In genomic region chr3:195096484-195097330, GRCh38 we compare ENCODE assay signal across 23 cellular contexts.
DNase-seq lines count a peak whose midpoint lies in the region; ATAC-seq, FAIRE-seq and TF ChIP-seq lines count a peak whose summit lies in the region.
"Had no signal": no experiment of that assay in that cellular context is flagged by ENCODE, and none has a peak within 500 bp of the region (broad histone marks: within the 10 kb centered on the region; RNA-seq: fewer than 3 reads in every experiment).

No MANE protein-coding gene starts in this region.

- DNase-seq in activated naive CD8-positive, alpha-beta T cell treated with anti-CD3 and anti-CD28 coated beads, Interleukin-2, amount 10 ng/mL, durations not matched to agents 7 days and 5 days: peak; percentile 4
- no peak for DNase-seq in activated naive CD8-positive, alpha-beta T cell treated with anti-CD3 and anti-CD28 coated beads, Interleukin-2, amount 50 U/mL, for 24 hours
- DNase-seq in GM12878 (ENCODE audit: low read depth, low spot score) (no peak), mesenteric fat pad (ENCODE audit: low spot score) (peak; percentile 53), BE2C (no peak), GDM1 (lab: John Stamatoyannopoulos, UW) (no peak)
- DNase-seq: 8988T; activated CD4-positive, CD25-positive, alpha-beta regulatory T cell treated with anti-CD3 and anti-CD28 coated beads, Interleukin-2, amount 50 U/mL, for 72 hours; activated naive CD4-positive, alpha-beta T cell treated with anti-CD3 and anti-CD28 coated beads for 36 hours; activated T-cell treated with anti-CD3 and anti-CD28 coated beads, Interleukin-2, amount 50 U/mL, for 72 hours; central memory CD4-positive, alpha-beta T cell; NCI-H1417 treated with DMSO at 0.1 percent for 48 hours; NCI-H2107; NCI-H524; nucleus accumbens; RPMI8226; stimulated activated CD4-positive, alpha-beta T cell treated with anti-CD3 and anti-CD28 coated beads, Interleukin-4, amount 100 ng/mL, for 4 hours; stimulated activated naive CD8-positive, alpha-beta T cell treated with anti-CD3 and anti-CD28 coated beads, Interleukin-15, amount 100 ng/mL, for 72 hours had no signal

- TF ChIP-seq CTCF in GM12878 (IDR thresholded peaks at IDR 0.05 in 2 of 3, conservative IDR thresholded peaks at IDR 0.05 in 1 of 3; ENCODE audit: control insufficient read depth in 2 of 3, extremely low read depth in 1 of 3, insufficient read depth in 1 of 3, low read depth in 3 of 3, low read length in 3 of 3) (no peak), BE2C (IDR thresholded peaks at IDR 0.05; ENCODE audit: low read depth, low read length) (no peak)

- WGBS in GM12878 (ENCODE audit: insufficient coverage, insufficient replicate concordance, low lambda C conversion rate, missing lambda C conversion rate): 85% methylated on average over 13 of the region's 13 CpGs

- no peak overlapping the region for H3K27ac Mint-ChIP-seq in activated naive CD8-positive, alpha-beta T cell treated with anti-CD3 and anti-CD28 coated beads, Interleukin-2, amount 10 ng/mL, durations not matched to agents 7 days and 5 days
- H3K27ac Mint-ChIP-seq in activated naive CD8-positive, alpha-beta T cell treated with anti-CD3 and anti-CD28 coated beads, Interleukin-2, amount 50 U/mL, for 24 hours: no peak overlapping the region
- H3K27ac Mint-ChIP-seq in stimulated activated memory B cell treated with anti-CD40 and anti-IgM and Interleukin-4, amounts not matched to agents 10 μg/mL and 1 μg/mL and 100 μg/mL, for 72 hours: peak overlapping the region; percentile 93
- H3K27ac Mint-ChIP-seq: activated naive CD4-positive, alpha-beta T cell treated with anti-CD3 and anti-CD28 coated beads for 36 hours; activated T-cell treated with anti-CD3 and anti-CD28 coated beads, Interleukin-2, amount 50 U/mL, for 72 hours had no signal

- H3K27me3 Mint-ChIP-seq in activated naive CD8-positive, alpha-beta T cell treated with anti-CD3 and anti-CD28 coated beads, Interleukin-2, amount 10 ng/mL, durations not matched to agents 7 days and 5 days: no peaks in the 10 kb centered on the region
- no peaks in the 10 kb centered on the region for H3K27me3 Mint-ChIP-seq in activated naive CD8-positive, alpha-beta T cell treated with anti-CD3 and anti-CD28 coated beads, Interleukin-2, amount 50 U/mL, for 24 hours
- H3K27me3 Mint-ChIP-seq in stimulated activated memory B cell treated with anti-CD40 and anti-IgM and Interleukin-4, amounts not matched to agents 10 μg/mL and 1 μg/mL and 100 μg/mL, for 72 hours: no peaks in the 10 kb centered on the region
- H3K27me3 Mint-ChIP-seq: stimulated activated naive CD8-positive, alpha-beta T cell treated with anti-CD3 and anti-CD28 coated beads, Interleukin-15, amount 100 ng/mL, for 72 hours had no signal

- TF ChIP-seq EP300 in GM12878 (IDR thresholded peaks at IDR 0.05; ENCODE audit: borderline replicate concordance in 1 of 2, control insufficient read depth in 1 of 2, low read depth in 2 of 2, low read length in 2 of 2): no peak

- RAD21 ChIA-PET in GM12878 (lab: Charles Lee; ENCODE audit: unreplicated experiment): interaction anchor here (0.5 kb wide), 1 partner anchor 439 kb away, joined by 4 read pairs; no protein-coding TSS in a partner anchor

- SMC1A ChIA-PET in GM12878 (lab: Charles Lee; ENCODE audit: uncharacterized antibody, unreplicated experiment): interaction anchor here (0.6 kb wide), 1 partner anchor 325 kb away, joined by 3 read pairs; no protein-coding TSS in a partner anchor

- no peak for TF ChIP-seq RAD21 in GM12878 (IDR thresholded peaks at IDR 0.05; ENCODE audit: insufficient read depth, low read depth, low read length)

- H3K36me3 ChIP-seq in GM12878 (ENCODE audit: control insufficient read depth in 2 of 2, insufficient read depth in 2 of 2, low read length in 1 of 2): no peaks in the 10 kb centered on the region
- no peaks in the 10 kb centered on the region for H3K36me3 ChIP-seq in BE2C
- H3K36me3 ChIP-seq: heart right ventricle, tibial nerve had no signal

- no peaks in the 10 kb centered on the region; the same call in 1 of the 2 replicates for H3K79me2 ChIP-seq in GM12878 (ENCODE audit: control insufficient read depth, insufficient read depth, low read length)

- H3K9me3 Mint-ChIP-seq in activated naive CD8-positive, alpha-beta T cell treated with anti-CD3 and anti-CD28 coated beads, Interleukin-2, amount 10 ng/mL, durations not matched to agents 7 days and 5 days: no peaks in the 10 kb centered on the region
- H3K9me3 Mint-ChIP-seq in activated naive CD8-positive, alpha-beta T cell treated with anti-CD3 and anti-CD28 coated beads, Interleukin-2, amount 50 U/mL, for 24 hours: no peaks in the 10 kb centered on the region
- H3K9me3 Mint-ChIP-seq in stimulated activated memory B cell treated with anti-CD40 and anti-IgM and Interleukin-4, amounts not matched to agents 10 μg/mL and 1 μg/mL and 100 μg/mL, for 72 hours: no peaks in the 10 kb centered on the region
- H3K9me3 Mint-ChIP-seq: activated naive CD4-positive, alpha-beta T cell treated with anti-CD3 and anti-CD28 coated beads for 36 hours; activated T-cell treated with anti-CD3 and anti-CD28 coated beads, Interleukin-2, amount 50 U/mL, for 72 hours; stimulated activated naive CD8-positive, alpha-beta T cell treated with anti-CD3 and anti-CD28 coated beads, Interleukin-15, amount 100 ng/mL, for 72 hours had no signal

- no peak overlapping the region for H3K4me2 ChIP-seq in GM12878 (ENCODE audit: control insufficient read depth, insufficient read depth)

- H3K36me3 Mint-ChIP-seq in activated naive CD8-positive, alpha-beta T cell treated with anti-CD3 and anti-CD28 coated beads, Interleukin-2, amount 10 ng/mL, durations not matched to agents 7 days and 5 days: no peaks in the 10 kb centered on the region
- H3K36me3 Mint-ChIP-seq in activated naive CD8-positive, alpha-beta T cell treated with anti-CD3 and anti-CD28 coated beads, Interleukin-2, amount 50 U/mL, for 24 hours (ENCODE audit: low read depth): peaks cover 2% of the 10 kb centered on the region
- no peaks in the 10 kb centered on the region for H3K36me3 Mint-ChIP-seq in stimulated activated memory B cell treated with anti-CD40 and anti-IgM and Interleukin-4, amounts not matched to agents 10 μg/mL and 1 μg/mL and 100 μg/mL, for 72 hours

- H3K4me3 ChIP-seq in GM12878 (no peak overlapping the region), BE2C (ENCODE audit: low read depth, low read length) (no peak overlapping the region)
- H3K4me3 ChIP-seq: dorsolateral prefrontal cortex, heart right ventricle, tibial nerve had no signal

- H3K9me3 ChIP-seq in GM12878 (replicated peaks; ENCODE audit: control insufficient read depth, insufficient read depth, low read length) (no peaks in the 10 kb centered on the region), BE2C (no peaks in the 10 kb centered on the region)
- H3K9me3 ChIP-seq: heart right ventricle, tibial nerve had no signal

- H3K27ac ChIP-seq in GM12878 (ENCODE audit: control insufficient read depth, insufficient read depth): no peak overlapping the region
- H3K27ac ChIP-seq: dorsolateral prefrontal cortex, tibial nerve had no signal

- CTCF ChIA-PET in GM12878 (lab: Yijun Ruan, JAX): interaction anchor here (1.0 to 1.6 kb wide), 3 partner anchors 10 to 414 kb away, joined by 3 to 4 read pairs (median 3); no protein-coding TSS in a partner anchor

- H3K9ac ChIP-seq in GM12878 (ENCODE audit: control insufficient read depth, insufficient read depth, low read length): no peak overlapping the region

- POLR2A ChIA-PET in activated naive CD8-positive, alpha-beta T cell treated with anti-CD3 and anti-CD28 coated beads, Interleukin-2, amount 10 ng/mL, durations not matched to agents 7 days and 5 days (lab: Charles Lee): no interaction called here
- POLR2A ChIA-PET in GM12878 (lab: Charles Lee): no interaction called here

- H3K27me3 ChIP-seq in GM12878 (replicated peaks in 1 of 2; ENCODE audit: control insufficient read depth in 2 of 2, insufficient read depth in 2 of 2, low read length in 1 of 2) (no peaks in the 10 kb centered on the region), BE2C (no peaks in the 10 kb centered on the region)
- H3K27me3 ChIP-seq: dorsolateral prefrontal cortex, heart right ventricle, tibial nerve had no signal

- no peaks in the 10 kb centered on the region for H4K20me1 ChIP-seq in GM12878 (ENCODE audit: control insufficient read depth, insufficient read depth)

- H3K4me1 Mint-ChIP-seq in activated naive CD8-positive, alpha-beta T cell treated with anti-CD3 and anti-CD28 coated beads, Interleukin-2, amount 10 ng/mL, durations not matched to agents 7 days and 5 days: peaks cover 21% of the 10 kb centered on the region
- H3K4me1 Mint-ChIP-seq in activated naive CD8-positive, alpha-beta T cell treated with anti-CD3 and anti-CD28 coated beads, Interleukin-2, amount 50 U/mL, for 24 hours: peaks cover 43% of the 10 kb centered on the region
- H3K4me1 Mint-ChIP-seq in stimulated activated memory B cell treated with anti-CD40 and anti-IgM and Interleukin-4, amounts not matched to agents 10 μg/mL and 1 μg/mL and 100 μg/mL, for 72 hours: peaks cover 60% of the 10 kb centered on the region

- FAIRE-seq in GM12878 (lab: Jason Lieb, UNC): no peak

- H2AFZ ChIP-seq in GM12878 (ENCODE audit: control insufficient read depth, low read depth, low read length): no peak overlapping the region

- ATAC-seq in activated naive CD8-positive, alpha-beta T cell treated with anti-CD3 and anti-CD28 coated beads, Interleukin-2, amount 10 ng/mL, durations not matched to agents 7 days and 5 days (ENCODE audit: low read depth): no peak
- no peak for ATAC-seq in activated naive CD8-positive, alpha-beta T cell treated with anti-CD3 and anti-CD28 coated beads, Interleukin-2, amount 50 U/mL, for 24 hours
- no peak for ATAC-seq in GM12878
- ATAC-seq in stimulated activated memory B cell treated with anti-CD40 and anti-IgM and Interleukin-4, amounts not matched to agents 10 μg/mL and 1 μg/mL and 100 μg/mL, for 72 hours: no peak
- no peak for ATAC-seq in GM19463 (IDR thresholded peaks at IDR 0.05; ENCODE audit: unreplicated experiment)
- ATAC-seq: activated T-cell treated with anti-CD3 and anti-CD28 coated beads, Interleukin-2, amount 50 U/mL, for 72 hours; stimulated activated naive CD8-positive, alpha-beta T cell treated with anti-CD3 and anti-CD28 coated beads, Interleukin-15, amount 100 ng/mL, for 72 hours had no signal

- TF ChIP-seq POLR2A in GM12878 (IDR thresholded peaks at IDR 0.05; ENCODE audit: low read depth, low read length): no peak

- intact Hi-C loops in GM12878 (cut with micrococcal nuclease; ENCODE audit: unreplicated experiment): no loop called here

- in situ Hi-C loops in GM12878 (cut with MboI): loop anchor here (5.0 kb wide), 1 partner anchor 419 kb away; no protein-coding TSS in a partner anchor

- BruUV-seq in GM12878 (replicated peaks; lab: Mats Ljungman, UMichigan): no TSS peak

- H3K4me1 ChIP-seq in GM12878 (ENCODE audit: control insufficient read depth, insufficient read depth, low read length) (peaks cover 50% of the 10 kb centered on the region), BE2C (peaks cover 14% of the 10 kb centered on the region)
- H3K4me1 ChIP-seq: tibial nerve had no signal

- no peak overlapping the region for H3K4me3 Mint-ChIP-seq in activated naive CD8-positive, alpha-beta T cell treated with anti-CD3 and anti-CD28 coated beads, Interleukin-2, amount 10 ng/mL, durations not matched to agents 7 days and 5 days
- H3K4me3 Mint-ChIP-seq in activated naive CD8-positive, alpha-beta T cell treated with anti-CD3 and anti-CD28 coated beads, Interleukin-2, amount 50 U/mL, for 24 hours: no peak overlapping the region
- no peak overlapping the region for H3K4me3 Mint-ChIP-seq in stimulated activated memory B cell treated with anti-CD40 and anti-IgM and Interleukin-4, amounts not matched to agents 10 μg/mL and 1 μg/mL and 100 μg/mL, for 72 hours
- H3K4me3 Mint-ChIP-seq: activated naive CD4-positive, alpha-beta T cell treated with anti-CD3 and anti-CD28 coated beads for 36 hours; activated T-cell treated with anti-CD3 and anti-CD28 coated beads, Interleukin-2, amount 50 U/mL, for 72 hours; stimulated activated naive CD8-positive, alpha-beta T cell treated with anti-CD3 and anti-CD28 coated beads, Interleukin-15, amount 100 ng/mL, for 72 hours had no signal

Comparison
In these comparisons a context has a peak if more than half of its experiments do, and no peak if none do; other contexts are left out.
1. DNase-seq: peak in activated naive CD8-positive, alpha-beta T cell treated with anti-CD3 and anti-CD28 coated beads, Interleukin-2, amount 10 ng/mL, durations not matched to agents 7 days and 5 days (single experiment) and mesenteric fat pad (single experiment); none in activated naive CD8-positive, alpha-beta T cell treated with anti-CD3 and anti-CD28 coated beads, Interleukin-2, amount 50 U/mL, for 24 hours (single experiment), GM12878 (single experiment), BE2C (single experiment) and GDM1 (single experiment).